Comparison of ENCODE assay signal across 1 cellular context in the genomic region with DNA sequence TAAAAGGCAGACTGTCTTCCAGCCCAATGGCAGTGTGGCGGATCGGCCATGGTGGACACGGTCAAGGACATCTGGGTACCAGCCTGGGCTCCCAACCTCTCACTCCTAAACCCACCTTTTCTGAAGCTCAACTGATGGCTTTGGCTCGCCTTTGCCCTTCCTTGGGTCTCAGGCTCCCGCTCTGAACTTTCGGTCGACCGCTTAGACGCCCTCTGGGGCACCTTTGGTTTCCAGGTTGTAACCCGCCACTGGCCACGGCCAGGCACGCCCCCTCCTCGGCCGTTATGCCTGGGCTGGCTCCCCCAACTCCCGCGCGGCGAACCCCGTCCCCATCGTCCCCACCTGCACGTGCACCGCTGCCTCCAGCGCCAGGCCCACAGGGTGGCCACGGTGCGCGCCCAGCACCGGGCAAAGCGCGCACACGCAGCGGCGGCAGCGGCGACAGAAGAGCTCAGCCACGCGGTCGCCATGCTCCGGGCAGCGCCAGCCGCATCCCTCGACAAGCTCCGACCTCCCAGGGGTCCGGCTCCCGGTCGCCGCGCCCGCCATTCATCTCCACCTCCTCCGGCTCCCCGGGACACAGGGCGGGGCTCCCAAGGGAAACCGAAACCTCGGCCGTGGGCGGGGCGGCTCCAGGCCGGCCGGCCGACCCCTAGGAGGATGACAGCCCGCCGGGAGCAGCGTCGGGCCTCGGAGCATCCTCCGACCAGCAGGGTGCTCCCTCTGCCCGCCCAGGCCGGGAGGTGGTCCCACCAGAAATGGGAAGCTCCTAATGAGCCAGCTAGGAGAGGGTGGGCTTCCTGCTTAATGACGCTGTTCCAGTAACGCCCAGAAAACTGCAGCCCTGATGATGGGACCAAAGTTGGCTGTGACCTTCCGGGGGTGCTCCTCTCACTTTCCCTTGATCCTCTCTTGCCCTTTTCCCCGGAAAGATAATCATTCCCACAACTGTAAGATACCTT.
A peak's percentile ranks its signal among the peaks of the same experiment; 100 is the strongest.
TF ChIP-seq lines count a peak whose summit lies in the region.

A gene with protein sequence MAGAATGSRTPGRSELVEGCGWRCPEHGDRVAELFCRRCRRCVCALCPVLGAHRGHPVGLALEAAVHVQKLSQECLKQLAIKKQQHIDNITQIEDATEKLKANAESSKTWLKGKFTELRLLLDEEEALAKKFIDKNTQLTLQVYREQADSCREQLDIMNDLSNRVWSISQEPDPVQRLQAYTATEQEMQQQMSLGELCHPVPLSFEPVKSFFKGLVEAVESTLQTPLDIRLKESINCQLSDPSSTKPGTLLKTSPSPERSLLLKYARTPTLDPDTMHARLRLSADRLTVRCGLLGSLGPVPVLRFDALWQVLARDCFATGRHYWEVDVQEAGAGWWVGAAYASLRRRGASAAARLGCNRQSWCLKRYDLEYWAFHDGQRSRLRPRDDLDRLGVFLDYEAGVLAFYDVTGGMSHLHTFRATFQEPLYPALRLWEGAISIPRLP (minus strand): TSS at position 583 of the 962 bp plus-strand sequence. CDS start 34 bp downstream, at position 549.

TF ChIP-seq in K562, 482 proteins besides CTCF, POLR2A, EP300 and RAD21 (continued from another document and continues in another):
- TF ChIP-seq RUNX1 (IDR thresholded peaks at IDR 0.05; ENCODE audit: low read depth) (no peak), KAT7 (CRISPR knock-in tag; IDR thresholded peaks at IDR 0.05; ENCODE audit: borderline replicate concordance) (peak; percentile 75; the same call in 1 of the 2 replicates), MCM5 (IDR thresholded peaks at IDR 0.05; ENCODE audit: low read depth) (no peak), RBM15 (IDR thresholded peaks at IDR 0.05; ENCODE audit: insufficient read depth, low read length) (no peak), ZBTB1 (CRISPR knock-in tag; IDR thresholded peaks at IDR 0.05; ENCODE audit: borderline replicate concordance, low read depth) (peak; percentile 59; the same call in 1 of the 2 replicates), KAT8 (IDR thresholded peaks at IDR 0.05; ENCODE audit: low read depth) (no peak), ZNF695 (CRISPR knock-in tag; IDR thresholded peaks at IDR 0.05) (no peak), TFAM (CRISPR knock-in tag; conservative IDR thresholded peaks at IDR 0.05) (no peak), TAF15 (IDR thresholded peaks at IDR 0.05; ENCODE audit: low read depth, low read length) (no peak), TAL1 (IDR thresholded peaks at IDR 0.05) (no peak), ARID2 (IDR thresholded peaks at IDR 0.05) (no peak), HDAC2 (IDR thresholded peaks at IDR 0.05) (0 out of 2 replicates have a peak, but pooled peaks have one; percentile 55), KDM1A (IDR thresholded peaks at IDR 0.05) (peak in 1 of 2 experiments; percentile 36; a peak in 2 of 4 replicates), ARNT (IDR thresholded peaks at IDR 0.05) (no peak), NR2C2 (CRISPR knock-in tag; IDR thresholded peaks at IDR 0.05) (peak; percentile 11; the same call in 1 of the 2 replicates), NR2C2 (tag; IDR thresholded peaks at IDR 0.05) (peak; percentile 72), SMARCC2 (IDR thresholded peaks at IDR 0.05; ENCODE audit: low read depth) (no peak), GTF2F1 (IDR thresholded peaks at IDR 0.05; ENCODE audit: low read depth, low read length) (no peak), NCOA2 (IDR thresholded peaks at IDR 0.05; ENCODE audit: partially characterized antibody in 2 of 2) (no peak), ZBTB8A (IDR thresholded peaks at IDR 0.05; ENCODE audit: partially characterized antibody) (no peak), PCBP1 (IDR thresholded peaks at IDR 0.05; ENCODE audit: low read depth, low read length, poor library complexity, severe bottlenecking) (peak; percentile 71), ZNF644 (tag; IDR thresholded peaks at IDR 0.05; ENCODE audit: low read depth) (no peak), MTA1 (IDR thresholded peaks at IDR 0.05; ENCODE audit: borderline replicate concordance) (no peak), MEF2A (IDR thresholded peaks at IDR 0.05; ENCODE audit: control insufficient read depth, low read depth, low read length) (no peak), ZNF507 (tag; conservative IDR thresholded peaks at IDR 0.05) (no peak), ZNF3 (CRISPR knock-in tag; IDR thresholded peaks at IDR 0.05) (no peak), POLR2H (tag; IDR thresholded peaks at IDR 0.05; ENCODE audit: low read depth) (no peak), RB1 (IDR thresholded peaks at IDR 0.05; ENCODE audit: low read depth) (0 out of 2 replicates have a peak, but pooled peaks have one; percentile 68), BCOR (IDR thresholded peaks at IDR 0.05) (no peak), MAFG (tag; conservative IDR thresholded peaks at IDR 0.05) (no peak), CHD2 (IDR thresholded peaks at IDR 0.05; ENCODE audit: low read depth, low read length) (no peak), SETDB1 (IDR thresholded peaks at IDR 0.05; ENCODE audit: low read length) (no peak), SMAD3 (CRISPR knock-in tag; conservative IDR thresholded peaks at IDR 0.05) (no peak), WHSC1 (IDR thresholded peaks at IDR 0.05; ENCODE audit: low read length) (no peak), HNRNPLL (IDR thresholded peaks at IDR 0.05; ENCODE audit: low read depth, low read length, poor library complexity, severe bottlenecking) (no peak), KAT2B (IDR thresholded peaks at IDR 0.05; ENCODE audit: low read depth, low read length) (no peak), ZFP36 (IDR thresholded peaks at IDR 0.05; ENCODE audit: low read depth, low read length, partially characterized antibody) (no peak)
- TF ChIP-seq, protein P1, sequence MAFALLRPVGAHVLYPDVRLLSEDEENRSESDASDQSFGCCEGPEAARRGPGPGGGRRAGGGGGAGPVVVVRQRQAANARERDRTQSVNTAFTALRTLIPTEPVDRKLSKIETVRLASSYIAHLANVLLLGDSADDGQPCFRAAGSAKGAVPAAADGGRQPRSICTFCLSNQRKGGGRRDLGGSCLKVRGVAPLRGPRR (CRISPR knock-in tag; IDR thresholded peaks at IDR 0.05) = no peak
- TF ChIP-seq, protein P2, sequence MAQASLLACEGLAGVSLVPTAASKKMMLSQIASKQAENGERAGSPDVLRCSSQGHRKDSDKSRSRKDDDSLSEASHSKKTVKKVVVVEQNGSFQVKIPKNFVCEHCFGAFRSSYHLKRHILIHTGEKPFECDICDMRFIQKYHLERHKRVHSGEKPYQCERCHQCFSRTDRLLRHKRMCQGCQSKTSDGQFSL (CRISPR knock-in tag; IDR thresholded peaks at IDR 0.05) = 0 out of 2 replicates have a peak, but pooled peaks have one; percentile 44
- TF ChIP-seq, protein P2 (tag; IDR thresholded peaks at IDR 0.05) = no peak
- TF ChIP-seq, protein P3, sequence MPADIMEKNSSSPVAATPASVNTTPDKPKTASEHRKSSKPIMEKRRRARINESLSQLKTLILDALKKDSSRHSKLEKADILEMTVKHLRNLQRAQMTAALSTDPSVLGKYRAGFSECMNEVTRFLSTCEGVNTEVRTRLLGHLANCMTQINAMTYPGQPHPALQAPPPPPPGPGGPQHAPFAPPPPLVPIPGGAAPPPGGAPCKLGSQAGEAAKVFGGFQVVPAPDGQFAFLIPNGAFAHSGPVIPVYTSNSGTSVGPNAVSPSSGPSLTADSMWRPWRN (IDR thresholded peaks at IDR 0.05; ENCODE audit: low read depth) = no peak
- TF ChIP-seq, protein P4, sequence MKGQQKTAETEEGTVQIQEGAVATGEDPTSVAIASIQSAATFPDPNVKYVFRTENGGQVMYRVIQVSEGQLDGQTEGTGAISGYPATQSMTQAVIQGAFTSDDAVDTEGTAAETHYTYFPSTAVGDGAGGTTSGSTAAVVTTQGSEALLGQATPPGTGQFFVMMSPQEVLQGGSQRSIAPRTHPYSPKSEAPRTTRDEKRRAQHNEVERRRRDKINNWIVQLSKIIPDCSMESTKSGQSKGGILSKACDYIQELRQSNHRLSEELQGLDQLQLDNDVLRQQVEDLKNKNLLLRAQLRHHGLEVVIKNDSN (CRISPR knock-in tag; IDR thresholded peaks at IDR 0.05) = peak; percentile 57; the same call in 1 of the 2 replicates
- TF ChIP-seq, protein P5, sequence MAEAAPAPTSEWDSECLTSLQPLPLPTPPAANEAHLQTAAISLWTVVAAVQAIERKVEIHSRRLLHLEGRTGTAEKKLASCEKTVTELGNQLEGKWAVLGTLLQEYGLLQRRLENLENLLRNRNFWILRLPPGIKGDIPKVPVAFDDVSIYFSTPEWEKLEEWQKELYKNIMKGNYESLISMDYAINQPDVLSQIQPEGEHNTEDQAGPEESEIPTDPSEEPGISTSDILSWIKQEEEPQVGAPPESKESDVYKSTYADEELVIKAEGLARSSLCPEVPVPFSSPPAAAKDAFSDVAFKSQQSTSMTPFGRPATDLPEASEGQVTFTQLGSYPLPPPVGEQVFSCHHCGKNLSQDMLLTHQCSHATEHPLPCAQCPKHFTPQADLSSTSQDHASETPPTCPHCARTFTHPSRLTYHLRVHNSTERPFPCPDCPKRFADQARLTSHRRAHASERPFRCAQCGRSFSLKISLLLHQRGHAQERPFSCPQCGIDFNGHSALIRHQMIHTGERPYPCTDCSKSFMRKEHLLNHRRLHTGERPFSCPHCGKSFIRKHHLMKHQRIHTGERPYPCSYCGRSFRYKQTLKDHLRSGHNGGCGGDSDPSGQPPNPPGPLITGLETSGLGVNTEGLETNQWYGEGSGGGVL (CRISPR knock-in tag; IDR thresholded peaks at IDR 0.05) = no peak
- TF ChIP-seq, protein P6, sequence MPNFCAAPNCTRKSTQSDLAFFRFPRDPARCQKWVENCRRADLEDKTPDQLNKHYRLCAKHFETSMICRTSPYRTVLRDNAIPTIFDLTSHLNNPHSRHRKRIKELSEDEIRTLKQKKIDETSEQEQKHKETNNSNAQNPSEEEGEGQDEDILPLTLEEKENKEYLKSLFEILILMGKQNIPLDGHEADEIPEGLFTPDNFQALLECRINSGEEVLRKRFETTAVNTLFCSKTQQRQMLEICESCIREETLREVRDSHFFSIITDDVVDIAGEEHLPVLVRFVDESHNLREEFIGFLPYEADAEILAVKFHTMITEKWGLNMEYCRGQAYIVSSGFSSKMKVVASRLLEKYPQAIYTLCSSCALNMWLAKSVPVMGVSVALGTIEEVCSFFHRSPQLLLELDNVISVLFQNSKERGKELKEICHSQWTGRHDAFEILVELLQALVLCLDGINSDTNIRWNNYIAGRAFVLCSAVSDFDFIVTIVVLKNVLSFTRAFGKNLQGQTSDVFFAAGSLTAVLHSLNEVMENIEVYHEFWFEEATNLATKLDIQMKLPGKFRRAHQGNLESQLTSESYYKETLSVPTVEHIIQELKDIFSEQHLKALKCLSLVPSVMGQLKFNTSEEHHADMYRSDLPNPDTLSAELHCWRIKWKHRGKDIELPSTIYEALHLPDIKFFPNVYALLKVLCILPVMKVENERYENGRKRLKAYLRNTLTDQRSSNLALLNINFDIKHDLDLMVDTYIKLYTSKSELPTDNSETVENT (CRISPR knock-in tag; IDR thresholded peaks at IDR 0.05) = 0 out of 2 replicates have a peak, but pooled peaks have one; percentile 5
- TF ChIP-seq, protein P7, sequence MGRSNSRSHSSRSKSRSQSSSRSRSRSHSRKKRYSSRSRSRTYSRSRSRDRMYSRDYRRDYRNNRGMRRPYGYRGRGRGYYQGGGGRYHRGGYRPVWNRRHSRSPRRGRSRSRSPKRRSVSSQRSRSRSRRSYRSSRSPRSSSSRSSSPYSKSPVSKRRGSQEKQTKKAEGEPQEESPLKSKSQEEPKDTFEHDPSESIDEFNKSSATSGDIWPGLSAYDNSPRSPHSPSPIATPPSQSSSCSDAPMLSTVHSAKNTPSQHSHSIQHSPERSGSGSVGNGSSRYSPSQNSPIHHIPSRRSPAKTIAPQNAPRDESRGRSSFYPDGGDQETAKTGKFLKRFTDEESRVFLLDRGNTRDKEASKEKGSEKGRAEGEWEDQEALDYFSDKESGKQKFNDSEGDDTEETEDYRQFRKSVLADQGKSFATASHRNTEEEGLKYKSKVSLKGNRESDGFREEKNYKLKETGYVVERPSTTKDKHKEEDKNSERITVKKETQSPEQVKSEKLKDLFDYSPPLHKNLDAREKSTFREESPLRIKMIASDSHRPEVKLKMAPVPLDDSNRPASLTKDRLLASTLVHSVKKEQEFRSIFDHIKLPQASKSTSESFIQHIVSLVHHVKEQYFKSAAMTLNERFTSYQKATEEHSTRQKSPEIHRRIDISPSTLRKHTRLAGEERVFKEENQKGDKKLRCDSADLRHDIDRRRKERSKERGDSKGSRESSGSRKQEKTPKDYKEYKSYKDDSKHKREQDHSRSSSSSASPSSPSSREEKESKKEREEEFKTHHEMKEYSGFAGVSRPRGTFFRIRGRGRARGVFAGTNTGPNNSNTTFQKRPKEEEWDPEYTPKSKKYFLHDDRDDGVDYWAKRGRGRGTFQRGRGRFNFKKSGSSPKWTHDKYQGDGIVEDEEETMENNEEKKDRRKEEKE (IDR thresholded peaks at IDR 0.05; ENCODE audit: borderline replicate concordance in 1 of 2, control insufficient read depth in 1 of 2, low read depth in 2 of 2, low read length in 1 of 2) = no peak
- TF ChIP-seq, protein P8, sequence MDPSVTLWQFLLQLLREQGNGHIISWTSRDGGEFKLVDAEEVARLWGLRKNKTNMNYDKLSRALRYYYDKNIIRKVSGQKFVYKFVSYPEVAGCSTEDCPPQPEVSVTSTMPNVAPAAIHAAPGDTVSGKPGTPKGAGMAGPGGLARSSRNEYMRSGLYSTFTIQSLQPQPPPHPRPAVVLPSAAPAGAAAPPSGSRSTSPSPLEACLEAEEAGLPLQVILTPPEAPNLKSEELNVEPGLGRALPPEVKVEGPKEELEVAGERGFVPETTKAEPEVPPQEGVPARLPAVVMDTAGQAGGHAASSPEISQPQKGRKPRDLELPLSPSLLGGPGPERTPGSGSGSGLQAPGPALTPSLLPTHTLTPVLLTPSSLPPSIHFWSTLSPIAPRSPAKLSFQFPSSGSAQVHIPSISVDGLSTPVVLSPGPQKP (CRISPR knock-in tag; IDR thresholded peaks at IDR 0.05) = no peak
- TF ChIP-seq, protein P9, sequence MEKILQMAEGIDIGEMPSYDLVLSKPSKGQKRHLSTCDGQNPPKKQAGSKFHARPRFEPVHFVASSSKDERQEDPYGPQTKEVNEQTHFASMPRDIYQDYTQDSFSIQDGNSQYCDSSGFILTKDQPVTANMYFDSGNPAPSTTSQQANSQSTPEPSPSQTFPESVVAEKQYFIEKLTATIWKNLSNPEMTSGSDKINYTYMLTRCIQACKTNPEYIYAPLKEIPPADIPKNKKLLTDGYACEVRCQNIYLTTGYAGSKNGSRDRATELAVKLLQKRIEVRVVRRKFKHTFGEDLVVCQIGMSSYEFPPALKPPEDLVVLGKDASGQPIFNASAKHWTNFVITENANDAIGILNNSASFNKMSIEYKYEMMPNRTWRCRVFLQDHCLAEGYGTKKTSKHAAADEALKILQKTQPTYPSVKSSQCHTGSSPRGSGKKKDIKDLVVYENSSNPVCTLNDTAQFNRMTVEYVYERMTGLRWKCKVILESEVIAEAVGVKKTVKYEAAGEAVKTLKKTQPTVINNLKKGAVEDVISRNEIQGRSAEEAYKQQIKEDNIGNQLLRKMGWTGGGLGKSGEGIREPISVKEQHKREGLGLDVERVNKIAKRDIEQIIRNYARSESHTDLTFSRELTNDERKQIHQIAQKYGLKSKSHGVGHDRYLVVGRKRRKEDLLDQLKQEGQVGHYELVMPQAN (IDR thresholded peaks at IDR 0.05; ENCODE audit: borderline replicate concordance) = peak; percentile 82; the same call in 1 of the 2 replicates
